16 cellular contexts compared by ENCODE assay signal in the genomic region with DNA sequence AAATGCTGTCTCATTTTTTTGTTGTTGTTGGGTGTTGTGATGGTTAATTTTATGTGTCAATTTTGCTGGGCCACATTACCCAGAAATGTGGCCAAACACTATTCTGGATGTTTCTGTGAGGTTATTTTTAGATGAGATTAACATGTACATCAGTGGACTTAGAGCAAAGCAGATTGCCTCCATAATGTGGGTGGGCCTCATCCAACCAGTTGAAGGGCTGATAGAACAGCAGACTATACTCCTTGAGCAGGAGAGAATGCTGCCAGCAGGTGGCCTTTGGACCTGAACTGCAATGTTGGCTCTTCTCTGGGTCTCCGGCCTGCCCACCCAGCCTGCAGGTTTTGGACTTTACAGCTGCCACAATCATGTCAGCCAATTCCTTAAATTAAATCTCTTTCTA.
DNase-seq lines count a peak whose midpoint lies in the region; ATAC-seq, FAIRE-seq and TF ChIP-seq lines count a peak whose summit lies in the region.
"Had no signal": no experiment of that assay in that cellular context is flagged by ENCODE, and none has a peak within 500 bp of the region (broad histone marks: within the 10 kb centered on the region; RNA-seq: fewer than 3 reads in every experiment).

No MANE protein-coding gene starts in this region.

- in situ Hi-C loops in K562 (cut with MboI), result no loop called here

- TF ChIP-seq POLR2A in K562 (conservative IDR thresholded peaks at IDR 0.05), result no peak

- H2AFZ ChIP-seq in K562 (ENCODE audit: low read depth, low read length) (no peak overlapping the region), hepatocyte (no peak overlapping the region), osteoblast (ENCODE audit: low read length) (no peak overlapping the region)

- H3K4me3 Mint-ChIP-seq in Calu3 (ENCODE audit: low read depth, unreplicated experiment), result no peak overlapping the region
- H3K4me3 Mint-ChIP-seq: CD8-positive, alpha-beta T cell had no signal

- no peak overlapping the region for H3K9ac ChIP-seq in K562 (ENCODE audit: insufficient read depth in 1 of 2, low read depth in 2 of 2, low read length in 2 of 2)
- H3K9ac ChIP-seq: BLaER1 treated with 17β-estradiol and CSF1 and Interleukin-3, amounts not matched to agents 10 nM and 100 nM had no signal

- H3K27ac ChIP-seq in HEK293 (ENCODE audit: extremely low read depth, low read depth, low read length) (no peak overlapping the region), K562 (ENCODE audit: extremely low read depth, low read depth, low read length) (no peak overlapping the region), hepatocyte (no peak overlapping the region), osteoblast (ENCODE audit: low read depth, low read length) (no peak overlapping the region)
- H3K27ac ChIP-seq: BLaER1 treated with 17β-estradiol and CSF1 and Interleukin-3, amounts not matched to agents 10 nM and 100 nM had no signal

- no TSS peak for BruUV-seq in K562 (replicated peaks; lab: Mats Ljungman, UMichigan)
- no TSS peak for BruUV-seq in Calu3 (replicated peaks; lab: Mats Ljungman, UMichigan)

- H3K9me2 ChIP-seq in hepatocyte (replicated peaks; ENCODE audit: insufficient read depth), result no peaks in the 10 kb centered on the region

- CTCF ChIA-PET in HEK293 (lab: Yijun Ruan, JAX) (no interaction called here), K562 (lab: Yijun Ruan, JAX; ENCODE audit: low intra/inter-chr PET ratio) (no interaction called here), Calu3 (lab: Charles Lee) (no interaction called here)

- POLR2A ChIA-PET in HEK293 (lab: Yijun Ruan, JAX) (no interaction called here), K562 (lab: Yijun Ruan, JAX) (no interaction called here)

- H4K20me1 ChIP-seq in K562 (replicated peaks; ENCODE audit: control insufficient read depth, insufficient read depth, low read length), result no peaks in the 10 kb centered on the region
- H4K20me1 ChIP-seq in hepatocyte (ENCODE audit: insufficient read depth, poor library complexity, severe bottlenecking), result no peaks in the 10 kb centered on the region
- H4K20me1 ChIP-seq in osteoblast (ENCODE audit: insufficient read depth, low read length), result no peaks in the 10 kb centered on the region
- H4K20me1 ChIP-seq: BLaER1 treated with 17β-estradiol and CSF1 and Interleukin-3, amounts not matched to agents 10 nM and 100 nM had no signal

- no peaks in the 10 kb centered on the region for H3K9me3 Mint-ChIP-seq in Calu3 (ENCODE audit: low read depth, unreplicated experiment)
- H3K9me3 Mint-ChIP-seq: CD8-positive, alpha-beta T cell had no signal

- H3K4me1 ChIP-seq in HEK293 (ENCODE audit: control insufficient read depth, insufficient read depth, low read length) (peaks cover 6% of the 10 kb centered on the region; the same call in 1 of the 2 replicates), K562 (replicated peaks in 1 of 2; ENCODE audit: control insufficient read depth in 2 of 2, insufficient read depth in 2 of 2, low read length in 2 of 2) (no peaks in the 10 kb centered on the region), hepatocyte (ENCODE audit: insufficient read depth) (no peaks in the 10 kb centered on the region), osteoblast (ENCODE audit: insufficient read depth, low read length) (no peaks in the 10 kb centered on the region)

- H3K36me3 Mint-ChIP-seq in Calu3 (ENCODE audit: insufficient read depth, unreplicated experiment), result no peaks in the 10 kb centered on the region
- H3K36me3 Mint-ChIP-seq: CD8-positive, alpha-beta T cell had no signal

- intact Hi-C loops in K562 (cut with micrococcal nuclease), result no loop called here
- intact Hi-C loops in Calu3 (cut with micrococcal nuclease; ENCODE audit: unreplicated experiment), result no loop called here

- no peak overlapping the region for H3K27ac Mint-ChIP-seq in Calu3 (ENCODE audit: unreplicated experiment)
- H3K27ac Mint-ChIP-seq: CD8-positive, alpha-beta T cell had no signal

- H3K27me3 ChIP-seq in GM06990 (replicated peaks; ENCODE audit: control insufficient read depth, insufficient read depth, low read length) (no peaks in the 10 kb centered on the region), K562 (ENCODE audit: control insufficient read depth in 2 of 2, insufficient read depth in 2 of 2, low read length in 2 of 2) (no peaks in the 10 kb centered on the region), hepatocyte (no peaks in the 10 kb centered on the region), osteoblast (ENCODE audit: insufficient read depth, low read length) (no peaks in the 10 kb centered on the region)
- H3K27me3 ChIP-seq: BLaER1 treated with 17β-estradiol and CSF1 and Interleukin-3, amounts not matched to agents 10 nM and 100 nM had no signal

- H3K79me2 ChIP-seq in K562 (ENCODE audit: control insufficient read depth, insufficient read depth, low read length) (no peaks in the 10 kb centered on the region), hepatocyte (no peaks in the 10 kb centered on the region), osteoblast (ENCODE audit: insufficient read depth, low read length) (no peaks in the 10 kb centered on the region)

- DNase-seq in GM06990 (ENCODE audit: extremely low read depth, insufficient read length) (no peak), K562 (ENCODE audit: extremely low read depth in 1 of 4, low spot score in 3 of 4) (no peak), hepatocyte (ENCODE audit: low spot score) (no peak), osteoblast (ENCODE audit: insufficient read length, low spot score, missing footprints) (no peak), Calu3 (no peak)
- no peak for DNase-seq in activated CD4-positive, CD25-positive, alpha-beta regulatory T cell (lab: John Stamatoyannopoulos, UW)
- DNase-seq: 8988T; CD8-positive, alpha-beta T cell; DMS 273 treated with DMSO at 0.1 percent for 48 hours; DMS53; DND-41; EL; GOT3; H7 had no signal

- FAIRE-seq in K562 (lab: Jason Lieb, UNC), result no peak

- no peak for TF ChIP-seq RAD21 in K562 (CRISPR knock-in tag; conservative IDR thresholded peaks at IDR 0.05 in 1 of 2, IDR thresholded peaks at IDR 0.05 in 1 of 2)

- H3K4me3 ChIP-seq in GM06990 (replicated peaks; ENCODE audit: low read depth, low read length), result no peak overlapping the region
- H3K4me3 ChIP-seq in HEK293 (ENCODE audit: low read depth, low read length), result no peak overlapping the region
- H3K4me3 ChIP-seq in K562, result no peak overlapping the region
- no peak overlapping the region for H3K4me3 ChIP-seq in hepatocyte
- no peak overlapping the region for H3K4me3 ChIP-seq in osteoblast (ENCODE audit: insufficient read depth, low read length)
- H3K4me3 ChIP-seq: BLaER1 treated with 17β-estradiol and CSF1 and Interleukin-3, amounts not matched to agents 10 nM and 100 nM had no signal

- H3K4me1 Mint-ChIP-seq in Calu3 (ENCODE audit: low read depth, unreplicated experiment), result no peaks in the 10 kb centered on the region

- H3K9me1 ChIP-seq in K562 (ENCODE audit: control insufficient read depth, insufficient read depth, low read length), result no peaks in the 10 kb centered on the region

- no peak for TF ChIP-seq EP300 in K562 (IDR thresholded peaks at IDR 0.05; ENCODE audit: low read length)

- H3K4me2 ChIP-seq in K562 (ENCODE audit: insufficient read depth, low read length), result no peak overlapping the region
- no peak overlapping the region for H3K4me2 ChIP-seq in hepatocyte
- H3K4me2 ChIP-seq in osteoblast (ENCODE audit: insufficient read depth, low read length), result no peak overlapping the region
- H3K4me2 ChIP-seq: BLaER1 treated with 17β-estradiol and CSF1 and Interleukin-3, amounts not matched to agents 10 nM and 100 nM had no signal

- no peak for ATAC-seq in K562
- ATAC-seq: CD8-positive, alpha-beta T cell had no signal

- no peaks in the 10 kb centered on the region for H3K27me3 Mint-ChIP-seq in Calu3 (ENCODE audit: unreplicated experiment)

- 17% methylated on average over 1 of the region's 1 CpG for WGBS in K562 (ENCODE audit: insufficient coverage, low coverage, missing lambda C conversion rate)
- 89% methylated on average over 1 of the region's 1 CpG for WGBS in hepatocyte (ENCODE audit: low lambda C conversion rate, missing lambda C conversion rate)

- TF ChIP-seq CTCF in GM06990 (IDR thresholded peaks at IDR 0.05; ENCODE audit: insufficient read depth, low read length, poor library complexity, severe bottlenecking) (peak; percentile 5), HEK293 (tag by site-specific recombination; IDR thresholded peaks at IDR 0.05) (no peak), K562 (IDR thresholded peaks at IDR 0.05 in 2 of 3, conservative IDR thresholded peaks at IDR 0.05 in 1 of 3; ENCODE audit: insufficient read depth in 2 of 3, low read depth in 1 of 3, low read length in 3 of 3) (0 out of 6 replicates have a peak, but pooled peaks of 1 of the 3 experiments have one; percentile 9), hepatocyte (IDR thresholded peaks at IDR 0.05; ENCODE audit: poor library complexity) (no peak), osteoblast (IDR thresholded peaks at IDR 0.05; ENCODE audit: extremely low read depth, low read depth, low read length) (no peak), Calu3 (IDR thresholded peaks at IDR 0.05; ENCODE audit: unreplicated experiment) (no peak)

- H3K9me3 ChIP-seq in HEK293 (ENCODE audit: control insufficient read depth, insufficient read depth, low read depth, low read length) (no peaks in the 10 kb centered on the region), K562 (replicated peaks; ENCODE audit: control insufficient read depth, insufficient read depth, low read depth, low read length) (no peaks in the 10 kb centered on the region), hepatocyte (ENCODE audit: low read depth) (no peaks in the 10 kb centered on the region), osteoblast (ENCODE audit: low read depth, low read length) (no peaks in the 10 kb centered on the region)
- H3K9me3 ChIP-seq: BLaER1 treated with 17β-estradiol and CSF1 and Interleukin-3, amounts not matched to agents 10 nM and 100 nM had no signal

- H3K36me3 ChIP-seq in GM06990 (ENCODE audit: control insufficient read depth, insufficient read depth, low read length), result no peaks in the 10 kb centered on the region
- H3K36me3 ChIP-seq in HEK293 (ENCODE audit: control insufficient read depth in 2 of 2, insufficient read depth in 1 of 2, low read length in 2 of 2), result no peaks in the 10 kb centered on the region
- H3K36me3 ChIP-seq in K562 (ENCODE audit: control insufficient read depth, insufficient read depth, low read length), result no peaks in the 10 kb centered on the region
- no peaks in the 10 kb centered on the region for H3K36me3 ChIP-seq in hepatocyte (replicated peaks; ENCODE audit: insufficient read depth, low read depth)
- no peaks in the 10 kb centered on the region for H3K36me3 ChIP-seq in osteoblast (ENCODE audit: insufficient read depth, low read length)
- H3K36me3 ChIP-seq: BLaER1 treated with 17β-estradiol and CSF1 and Interleukin-3, amounts not matched to agents 10 nM and 100 nM had no signal

TF ChIP-seq in K562, 482 proteins besides CTCF, POLR2A, EP300 and RAD21 (continues in another document):
- TF ChIP-seq, protein P1, sequence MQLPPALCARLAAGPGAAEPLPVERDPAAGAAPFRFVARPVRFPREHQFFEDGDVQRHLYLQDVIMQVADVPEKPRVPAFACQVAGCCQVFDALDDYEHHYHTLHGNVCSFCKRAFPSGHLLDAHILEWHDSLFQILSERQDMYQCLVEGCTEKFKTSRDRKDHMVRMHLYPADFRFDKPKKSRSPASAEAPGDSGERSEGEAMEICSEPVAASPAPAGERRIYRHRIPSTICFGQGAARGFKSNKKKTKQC (CRISPR knock-in tag; IDR thresholded peaks at IDR 0.05), result no peak
- TF ChIP-seq MTF1 (CRISPR knock-in tag; IDR thresholded peaks at IDR 0.05; ENCODE audit: borderline replicate concordance), result no peak
- TF ChIP-seq RUNX1 (IDR thresholded peaks at IDR 0.05; ENCODE audit: low read depth), result no peak
